ENCODE assay signal across 9 cellular contexts in the genomic region with DNA sequence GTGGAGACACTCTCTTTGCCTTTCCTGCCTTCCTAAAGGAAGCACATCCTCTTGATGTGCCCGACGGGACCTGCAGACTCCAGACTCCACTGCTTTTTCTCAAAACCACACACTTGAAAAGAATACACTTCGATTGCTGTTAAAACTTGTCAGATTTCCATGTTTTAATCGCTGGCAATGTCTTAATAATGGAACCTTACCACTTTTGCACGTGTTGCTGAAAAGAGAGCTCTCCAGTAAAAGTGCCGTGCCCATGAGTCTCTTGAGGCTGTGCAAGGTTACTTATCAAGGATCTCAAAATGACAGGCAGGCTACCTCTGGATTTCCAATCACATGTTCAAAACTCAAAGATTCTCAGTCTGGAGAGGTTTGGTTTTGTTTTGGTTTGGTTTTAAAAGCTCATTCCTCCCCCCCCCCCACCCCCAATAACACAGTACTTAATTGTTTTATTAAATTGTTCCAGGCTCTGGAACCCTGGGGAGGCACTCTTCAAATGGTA. TPM values are rescaled to one million over a fixed set of nuclear protein-coding genes. Genes with fewer than 3 reads are reported as not detected.
DNase-seq lines count a peak whose midpoint lies in the region; ATAC-seq and TF ChIP-seq lines count a peak whose summit lies in the region.
"Had no signal": no experiment of that assay in that cellular context is flagged by ENCODE, and none has a peak within 500 bp of the region (broad histone marks: within the 10 kb centered on the region; RNA-seq: fewer than 3 reads in every experiment).

No MANE protein-coding gene starts in this region.

- intact Hi-C loops in right cardiac atrium (cut with DNase I) = loop anchor here in 1 of 4 donors (10.0 kb wide), 1 partner anchor 882 kb away; no protein-coding TSS in a partner anchor

- H3K9me3 ChIP-seq in WERI-Rb-1 (ENCODE audit: severe bottlenecking) (no peaks in the 10 kb centered on the region), right cardiac atrium (ENCODE audit: control insufficient read depth, low read length) (no peaks in the 10 kb centered on the region)

- H3K27me3 ChIP-seq in WERI-Rb-1 (ENCODE audit: insufficient read depth, low read depth, severe bottlenecking) = peaks cover 46% of the 10 kb centered on the region
- peaks cover 4% of the 10 kb centered on the region for H3K27me3 ChIP-seq in right cardiac atrium (ENCODE audit: control insufficient read depth, insufficient read depth)

- peak overlapping the region; percentile 51 for H3K4me3 ChIP-seq in WERI-Rb-1 (ENCODE audit: low read depth, low read length)
- H3K4me3 ChIP-seq in right cardiac atrium (ENCODE audit: low read length) = peak overlapping the region; percentile 45
- H3K4me3 ChIP-seq in skin epidermis = peak overlapping the region; percentile 17 to 45 (median 40)

- H3K36me3 ChIP-seq in WERI-Rb-1 = no peaks in the 10 kb centered on the region

- no peak for TF ChIP-seq CTCF in WERI-Rb-1 (IDR thresholded peaks at IDR 0.05; ENCODE audit: low read depth, low read length)

- no peak overlapping the region for H3K27ac ChIP-seq in WERI-Rb-1
- no peak overlapping the region for H3K27ac ChIP-seq in right cardiac atrium (ENCODE audit: low read length)
- H3K27ac ChIP-seq in skin epidermis = peak overlapping the region in 20 of 21 experiments; percentile 43 to 89 (median 80)
- H3K27ac ChIP-seq: 22Rv1 had no signal

- ATAC-seq in right cardiac atrium (no peak), HG03565 (IDR thresholded peaks at IDR 0.05; ENCODE audit: unreplicated experiment) (no peak)

- H3K4me1 ChIP-seq in right cardiac atrium (ENCODE audit: control insufficient read depth, insufficient read depth, low read length) = peaks cover 7% of the 10 kb centered on the region

- DNase-seq in DMS79 treated with DMSO at 0.1 percent for 48 hours (lab: John Stamatoyannopoulos, UW) (peak; percentile 46), DMS79 (lab: John Stamatoyannopoulos, UW) (no peak), WERI-Rb-1 (no peak), right cardiac atrium (no peak), Ammon's horn (ENCODE audit: low spot score) (no peak), midbrain (lab: John Stamatoyannopoulos, UW) (no peak)

- 22% methylated on average over 6 of the region's 6 CpGs for WGBS in right cardiac atrium

RNA-seq across cellular contexts. Expression of gene TFAP2A, which starts 12.0 kb away (rescaled TPM):
- 1 to 10 TPM in 2 of 4 donors, under 1 TPM in 2; 0.53 to 1.6 (median 0.92) TPM for total RNA-seq in right cardiac atrium
- 0.57 TPM for polyA plus RNA-seq in right cardiac atrium

Comparison
In these comparisons a context has a peak if more than half of its experiments do, and no peak if none do; other contexts are left out.
1. H3K27ac ChIP-seq: peak in skin epidermis (20 of 21); none in WERI-Rb-1 (single experiment) and right cardiac atrium (single experiment).
2. Peak in every context shown above with its lines, with median percentiles within 50 percentile points of each other: H3K4me3 ChIP-seq.